Comparison of ENCODE assay signal across 32 cellular contexts in genomic region chr5:98663521-98663920, GRCh38.
"Had no signal": no experiment of that assay in that cellular context is flagged by ENCODE, and none has a peak within 500 bp of the region (broad histone marks: within the 10 kb centered on the region; RNA-seq: fewer than 3 reads in every experiment).

No MANE protein-coding gene starts in this region.

- H3K4me3 ChIP-seq: adrenal gland, body of pancreas, esophagus squamous epithelium, gastroesophageal sphincter had no signal

- H3K27ac Mint-ChIP-seq: activated CD4-positive, alpha-beta memory T cell treated with anti-CD3 and anti-CD28 coated beads for 36 hours; activated CD4-positive, alpha-beta T cell treated with anti-CD3 and anti-CD28 coated beads for 36 hours; activated CD4-positive, alpha-beta T cell treated with anti-CD3 and anti-CD28 coated beads, Interleukin-2, amount 10 ng/mL, durations not matched to agents 24 days and 14 days; activated CD8-positive, alpha-beta memory T cell treated with anti-CD3 and anti-CD28 coated beads, Interleukin-2, amount 10 ng/mL, durations not matched to agents 7 days and 5 days; activated CD8-positive, alpha-beta T cell treated with anti-CD3 and anti-CD28 coated beads, Interleukin-2, amount 10 ng/mL, durations not matched to agents 7 days and 5 days; activated naive CD4-positive, alpha-beta T cell treated with anti-CD3 and anti-CD28 coated beads for 36 hours; activated naive CD4-positive, alpha-beta T cell treated with anti-CD3 and anti-CD28 coated beads, Interleukin-2, amount 50 U/mL, for 24 hours; activated naive CD8-positive, alpha-beta T cell treated with anti-CD3 and anti-CD28 coated beads for 36 hours; activated naive CD8-positive, alpha-beta T cell treated with anti-CD3 and anti-CD28 coated beads, Interleukin-2, amount 50 U/mL, for 24 hours; activated T-helper 1 cell treated with anti-CD3 and anti-CD28 coated beads, Interleukin-12 subunit alpha, Interleukin-12 subunit beta, Interleukin-2, Interleukin-4 antibody, amounts not matched to agents 30 ng/mL and 10 ng/mL and 1 ng/mL, durations not matched to agents 14 hours and 24 hours and 36 hours; activated T-helper 2 cell treated with anti-CD3 and anti-CD28 coated beads, Interferon-gamma antibody, Interleukin-2, Interleukin-4, amounts not matched to agents 10 μg/mL and 5 μg/mL and 100 μg/mL, durations not matched to agents 14 hours and 24 hours and 36 hours; T-helper 17 cell had no signal

- H3K4me1 Mint-ChIP-seq: activated CD4-positive, alpha-beta T cell treated with anti-CD3 and anti-CD28 coated beads for 36 hours; activated CD4-positive, alpha-beta T cell treated with anti-CD3 and anti-CD28 coated beads, Interleukin-2, amount 10 ng/mL, durations not matched to agents 24 days and 14 days; activated CD8-positive, alpha-beta memory T cell treated with anti-CD3 and anti-CD28 coated beads, Interleukin-2, amount 10 ng/mL, durations not matched to agents 7 days and 5 days; activated naive CD4-positive, alpha-beta T cell treated with anti-CD3 and anti-CD28 coated beads, Interleukin-2, amount 50 U/mL, for 24 hours; activated naive CD8-positive, alpha-beta T cell treated with anti-CD3 and anti-CD28 coated beads for 36 hours; activated naive CD8-positive, alpha-beta T cell treated with anti-CD3 and anti-CD28 coated beads, Interleukin-2, amount 50 U/mL, for 24 hours; T-helper 17 cell had no signal

- H3K9me3 Mint-ChIP-seq: activated CD4-positive, alpha-beta T cell treated with anti-CD3 and anti-CD28 coated beads, Interleukin-2, amount 10 ng/mL, durations not matched to agents 24 days and 14 days; activated naive CD4-positive, alpha-beta T cell treated with anti-CD3 and anti-CD28 coated beads for 36 hours; activated naive CD8-positive, alpha-beta T cell treated with anti-CD3 and anti-CD28 coated beads for 36 hours; activated naive CD8-positive, alpha-beta T cell treated with anti-CD3 and anti-CD28 coated beads, Interleukin-2, amount 50 U/mL, for 24 hours; activated T-helper 2 cell treated with anti-CD3 and anti-CD28 coated beads, Interferon-gamma antibody, Interleukin-2, Interleukin-4, amounts not matched to agents 10 μg/mL and 5 μg/mL and 100 μg/mL, durations not matched to agents 14 hours and 24 hours and 36 hours had no signal

- H3K4me3 Mint-ChIP-seq: activated CD4-positive, alpha-beta memory T cell treated with anti-CD3 and anti-CD28 coated beads for 36 hours; activated CD4-positive, alpha-beta T cell treated with anti-CD3 and anti-CD28 coated beads for 36 hours; activated CD4-positive, alpha-beta T cell treated with anti-CD3 and anti-CD28 coated beads, Interleukin-2, amount 10 ng/mL, durations not matched to agents 24 days and 14 days; activated CD8-positive, alpha-beta memory T cell treated with anti-CD3 and anti-CD28 coated beads, Interleukin-2, amount 10 ng/mL, durations not matched to agents 7 days and 5 days; activated CD8-positive, alpha-beta T cell treated with anti-CD3 and anti-CD28 coated beads, Interleukin-2, amount 10 ng/mL, durations not matched to agents 7 days and 5 days; activated naive CD4-positive, alpha-beta T cell treated with anti-CD3 and anti-CD28 coated beads for 36 hours; activated naive CD4-positive, alpha-beta T cell treated with anti-CD3 and anti-CD28 coated beads, Interleukin-2, amount 50 U/mL, for 24 hours; activated naive CD8-positive, alpha-beta T cell treated with anti-CD3 and anti-CD28 coated beads for 36 hours; activated naive CD8-positive, alpha-beta T cell treated with anti-CD3 and anti-CD28 coated beads, Interleukin-2, amount 50 U/mL, for 24 hours; activated T-helper 1 cell treated with anti-CD3 and anti-CD28 coated beads, Interleukin-12 subunit alpha, Interleukin-12 subunit beta, Interleukin-2, Interleukin-4 antibody, amounts not matched to agents 30 ng/mL and 10 ng/mL and 1 ng/mL, durations not matched to agents 14 hours and 24 hours and 36 hours; T-helper 17 cell had no signal

- H3K27me3 Mint-ChIP-seq: activated CD4-positive, alpha-beta T cell treated with anti-CD3 and anti-CD28 coated beads, Interleukin-2, amount 10 ng/mL, durations not matched to agents 24 days and 14 days; activated CD8-positive, alpha-beta memory T cell treated with anti-CD3 and anti-CD28 coated beads, Interleukin-2, amount 10 ng/mL, durations not matched to agents 7 days and 5 days; activated naive CD8-positive, alpha-beta T cell treated with anti-CD3 and anti-CD28 coated beads, Interleukin-2, amount 50 U/mL, for 24 hours had no signal

- DNase-seq: activated CD4-positive, alpha-beta memory T cell treated with anti-CD3 and anti-CD28 coated beads for 36 hours; activated CD4-positive, alpha-beta T cell treated with anti-CD3 and anti-CD28 coated beads for 36 hours; activated CD4-positive, alpha-beta T cell treated with anti-CD3 and anti-CD28 coated beads, Interleukin-2, amount 10 ng/mL, durations not matched to agents 24 days and 14 days; activated CD4-positive, CD25-positive, alpha-beta regulatory T cell; activated CD4-positive, CD25-positive, alpha-beta regulatory T cell treated with anti-CD3 and anti-CD28 coated beads, Interleukin-2, amount 50 U/mL, for 72 hours; activated CD8-positive, alpha-beta memory T cell treated with anti-CD3 and anti-CD28 coated beads, Interleukin-2, amount 10 ng/mL, durations not matched to agents 7 days and 5 days; activated CD8-positive, alpha-beta memory T cell treated with anti-CD3 and anti-CD28 coated beads, Interleukin-2, amount 50 U/mL, for 4 hours; activated CD8-positive, alpha-beta T cell treated with anti-CD3 and anti-CD28 coated beads, Interleukin-2, amount 10 ng/mL, durations not matched to agents 7 days and 5 days; activated effector memory CD4-positive, alpha-beta T cell treated with anti-CD3 and anti-CD28 coated beads, Interleukin-2, amount 50 U/mL, for 16 hours; activated naive CD4-positive, alpha-beta T cell treated with anti-CD3 and anti-CD28 coated beads for 36 hours; activated naive CD8-positive, alpha-beta T cell treated with anti-CD3 and anti-CD28 coated beads for 36 hours; activated naive CD8-positive, alpha-beta T cell treated with anti-CD3 and anti-CD28 coated beads, Interleukin-2, amount 50 U/mL, for 24 hours; activated T-cell treated with anti-CD3 and anti-CD28 coated beads, Interleukin-2, amount 50 U/mL, for 1 hour; activated T-cell treated with anti-CD3 and anti-CD28 coated beads, Interleukin-2, amount 50 U/mL, for 48 hours; adrenal gland; amygdala; aorta; body of pancreas; caudate nucleus; cortex of kidney; dermis blood vessel endothelial cell; effector CD8-positive, alpha-beta T cell; esophagus squamous epithelium; foreskin melanocyte; head of caudate nucleus; T-helper 1 cell; T-helper 17 cell had no signal

- H3K27me3 ChIP-seq: adrenal gland, body of pancreas, esophagus squamous epithelium, gastroesophageal sphincter had no signal

- H3K36me3 Mint-ChIP-seq: activated CD4-positive, alpha-beta memory T cell treated with anti-CD3 and anti-CD28 coated beads for 36 hours; activated CD8-positive, alpha-beta memory T cell treated with anti-CD3 and anti-CD28 coated beads, Interleukin-2, amount 10 ng/mL, durations not matched to agents 7 days and 5 days; activated naive CD4-positive, alpha-beta T cell treated with anti-CD3 and anti-CD28 coated beads, Interleukin-2, amount 50 U/mL, for 24 hours; activated naive CD8-positive, alpha-beta T cell treated with anti-CD3 and anti-CD28 coated beads for 36 hours had no signal

- H3K27ac ChIP-seq: adrenal gland, body of pancreas, epithelial cell of prostate, esophagus squamous epithelium, gastroesophageal sphincter had no signal
